ENCODE assay signal across 21 cellular contexts in the genomic region with DNA sequence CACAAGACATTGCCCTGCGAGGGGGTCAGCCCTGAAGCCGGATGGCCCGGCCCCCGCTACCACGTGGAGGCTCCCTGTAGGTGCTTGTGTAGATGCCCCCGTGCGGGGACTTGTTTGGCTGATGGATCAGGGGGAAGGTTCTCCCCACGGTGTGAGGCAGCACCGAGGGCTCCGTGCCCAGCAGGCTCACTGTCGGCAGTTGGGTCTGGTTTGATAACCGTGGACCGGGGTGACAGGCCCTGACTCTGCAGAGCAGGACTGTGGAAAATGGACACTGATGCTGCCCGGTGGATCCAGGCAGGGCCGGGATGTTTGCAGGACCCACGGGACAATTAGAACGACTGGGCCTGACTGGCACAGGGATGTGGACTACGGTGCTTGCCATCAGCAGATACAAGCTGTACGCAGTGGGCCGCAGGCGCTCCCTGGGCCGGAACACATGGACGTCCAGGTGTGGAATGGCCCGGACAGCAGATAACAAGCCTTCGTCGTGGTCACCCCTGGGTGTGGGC. TPM values are rescaled to one million over a fixed set of nuclear protein-coding genes. Genes with fewer than 3 reads are reported as not detected.
A peak's percentile ranks its signal among the peaks of the same experiment; 100 is the strongest.
DNase-seq lines count a peak whose midpoint lies in the region; ATAC-seq and TF ChIP-seq lines count a peak whose summit lies in the region.
"Had no signal": no experiment of that assay in that cellular context is flagged by ENCODE, and none has a peak within 500 bp of the region (broad histone marks: within the 10 kb centered on the region; RNA-seq: fewer than 3 reads in every experiment).

No MANE protein-coding gene starts in this region.

- POLR2A ChIA-PET in naive thymus-derived CD8-positive, alpha-beta T cell (lab: Charles Lee), result interaction anchor here (1.0 to 7.6 kb wide), 3 partner anchors 10 to 18 kb away, joined by 3 to 76 read pairs (median 3); partner anchors contain the start of genes KCNQ1 and TRPM5

- no peaks in the 10 kb centered on the region for H3K27me3 ChIP-seq in heart right ventricle
- peaks cover 4% of the 10 kb centered on the region for H3K27me3 ChIP-seq in smooth muscle cell (ENCODE audit: low read depth)
- H3K27me3 ChIP-seq: brain microvascular endothelial cell, gastrocnemius medialis had no signal

- H3F3A ChIP-seq in smooth muscle cell (ENCODE audit: low read depth), result no peaks in the 10 kb centered on the region

- TF ChIP-seq CTCF in heart right ventricle (IDR thresholded peaks at IDR 0.05) (no peak), smooth muscle cell (IDR thresholded peaks at IDR 0.05; ENCODE audit: borderline replicate concordance, insufficient read depth, poor library complexity, severe bottlenecking) (no peak)

- intact Hi-C loops in activated naive CD4-positive, alpha-beta T cell treated with anti-CD3 and anti-CD28 coated beads for 36 hours (cut with micrococcal nuclease), result no loop called here
- intact Hi-C loops in heart right ventricle (cut with DNase I), result loop anchor here in 4 of 10 donors (2.0 to 5.0 kb wide), 4 partner anchors 43 to 857 kb away; partner anchors contain the start of gene KRTAP5-3 (in 1 of the 4)

- no peak overlapping the region for H3K9ac ChIP-seq in smooth muscle cell (ENCODE audit: low read depth)

- peak overlapping the region in 2 of 10 donors; percentile 9 to 20 for H3K4me3 ChIP-seq in heart right ventricle
- H3K4me3 ChIP-seq in smooth muscle cell, result no peak overlapping the region
- H3K4me3 ChIP-seq: gastrocnemius medialis, thoracic aorta had no signal

- ATAC-seq in heart right ventricle, result peak; percentile 11 to 54 (median 39)
- no peak for ATAC-seq in naive thymus-derived CD8-positive, alpha-beta T cell
- ATAC-seq: gastrocnemius medialis; naive thymus-derived CD4-positive, alpha-beta T cell had no signal

- CTCF ChIA-PET in activated naive CD4-positive, alpha-beta T cell treated with anti-CD3 and anti-CD28 coated beads for 36 hours (lab: Charles Lee), result no interaction called here

- 48 to 63% methylated on average over 26 of the region's 26 CpGs for WGBS in heart right ventricle, 2 donors
- WGBS in smooth muscle cell (ENCODE audit: low lambda C conversion rate), result 91% methylated on average over 26 of the region's 26 CpGs

- no peaks in the 10 kb centered on the region for H3K9me3 ChIP-seq in heart right ventricle
- H3K9me3 ChIP-seq in smooth muscle cell (replicated peaks; ENCODE audit: low read depth), result no peaks in the 10 kb centered on the region
- H3K9me3 ChIP-seq: gastrocnemius medialis, thoracic aorta had no signal

- peak overlapping the region; percentile 30 for H3K27ac Mint-ChIP-seq in activated naive CD4-positive, alpha-beta T cell treated with anti-CD3 and anti-CD28 coated beads, Interleukin-2, amount 50 U/mL, for 24 hours
- no peak overlapping the region for H3K27ac Mint-ChIP-seq in activated naive CD4-positive, alpha-beta T cell treated with anti-CD3 and anti-CD28 coated beads for 36 hours
- H3K27ac Mint-ChIP-seq in naive thymus-derived CD8-positive, alpha-beta T cell, result peak overlapping the region in 6 of 10 donors; percentile 19 to 72 (median 54)
- H3K27ac Mint-ChIP-seq: activated naive CD8-positive, alpha-beta T cell treated with anti-CD3 and anti-CD28 coated beads, Interleukin-2, amount 10 ng/mL, durations not matched to agents 7 days and 5 days; progenitor cell of endocrine pancreas had no signal

- H3K4me2 ChIP-seq in smooth muscle cell, result no peak overlapping the region

- H3K27me3 Mint-ChIP-seq in activated naive CD4-positive, alpha-beta T cell treated with anti-CD3 and anti-CD28 coated beads, Interleukin-2, amount 50 U/mL, for 24 hours, result no peaks in the 10 kb centered on the region
- no peaks in the 10 kb centered on the region for H3K27me3 Mint-ChIP-seq in activated naive CD4-positive, alpha-beta T cell treated with anti-CD3 and anti-CD28 coated beads for 36 hours (ENCODE audit: low read depth)
- peaks cover 0 to 1% (median 0%) of the 10 kb centered on the region in 5 donors for H3K27me3 Mint-ChIP-seq in naive thymus-derived CD8-positive, alpha-beta T cell
- H3K27me3 Mint-ChIP-seq: CD4-positive, alpha-beta T cell had no signal

- no peaks in the 10 kb centered on the region for H3K79me2 ChIP-seq in smooth muscle cell (ENCODE audit: low read depth)

- no peak for DNase-seq in activated naive CD4-positive, alpha-beta T cell treated with anti-CD3 and anti-CD28 coated beads for 36 hours
- DNase-seq in heart right ventricle, result peak in 1 of 2 donors; percentile 52
- no peak for DNase-seq in naive thymus-derived CD8-positive, alpha-beta T cell
- DNase-seq in ureter (ENCODE audit: low spot score), result peak; percentile 34
- DNase-seq in smooth muscle cell (lab: John Stamatoyannopoulos, UW; ENCODE audit: unreplicated experiment), result no peak
- DNase-seq in D341Med (ENCODE audit: low spot score), result no peak
- DNase-seq in activated CD4-positive, alpha-beta T cell treated with anti-CD3 and anti-CD28 coated beads for 4 hours, result no peak
- DNase-seq: activated CD4-positive, alpha-beta T cell treated with anti-CD3 and anti-CD28 coated beads, Interleukin-2, amount 50 U/mL, for 1 hour; activated naive CD8-positive, alpha-beta T cell treated with anti-CD3 and anti-CD28 coated beads, Interleukin-2, amount 10 ng/mL, durations not matched to agents 7 days and 5 days; activated T-cell treated with anti-CD3 and anti-CD28 coated beads, Interleukin-2, amount 50 U/mL, for 1 hour; brain microvascular endothelial cell; CD4-positive, alpha-beta T cell; dermis blood vessel endothelial cell; gastrocnemius medialis; KG1; naive thymus-derived CD4-positive, alpha-beta T cell; NCI-H510A had no signal

- peak overlapping the region; percentile 73 to 95 (median 90) for H3K27ac ChIP-seq in heart right ventricle
- H3K27ac ChIP-seq in smooth muscle cell (ENCODE audit: low read depth), result no peak overlapping the region
- H3K27ac ChIP-seq: brain microvascular endothelial cell, gastrocnemius medialis, thoracic aorta had no signal

- H3K36me3 ChIP-seq in heart right ventricle, result no peaks in the 10 kb centered on the region
- H3K36me3 ChIP-seq in smooth muscle cell (ENCODE audit: low read depth), result no peaks in the 10 kb centered on the region
- H3K36me3 ChIP-seq: brain microvascular endothelial cell, gastrocnemius medialis, thoracic aorta had no signal

- H3K4me1 ChIP-seq in heart right ventricle (peaks cover 15 to 90% (median 53%) of the 10 kb centered on the region in 9 donors), smooth muscle cell (ENCODE audit: low read depth) (no peaks in the 10 kb centered on the region)
- H3K4me1 ChIP-seq: gastrocnemius medialis had no signal

- peaks cover 81% of the 10 kb centered on the region for H3K4me1 Mint-ChIP-seq in activated naive CD4-positive, alpha-beta T cell treated with anti-CD3 and anti-CD28 coated beads, Interleukin-2, amount 50 U/mL, for 24 hours
- peaks cover 63% of the 10 kb centered on the region for H3K4me1 Mint-ChIP-seq in activated naive CD4-positive, alpha-beta T cell treated with anti-CD3 and anti-CD28 coated beads for 36 hours (ENCODE audit: low read depth)
- peaks cover 41 to 85% (median 78%) of the 10 kb centered on the region in 4 donors for H3K4me1 Mint-ChIP-seq in naive thymus-derived CD8-positive, alpha-beta T cell

- no peaks in the 10 kb centered on the region for H4K20me1 ChIP-seq in smooth muscle cell (ENCODE audit: low read depth)

- no peaks in the 10 kb centered on the region for H3K9me3 Mint-ChIP-seq in activated naive CD4-positive, alpha-beta T cell treated with anti-CD3 and anti-CD28 coated beads, Interleukin-2, amount 50 U/mL, for 24 hours
- no peaks in the 10 kb centered on the region for H3K9me3 Mint-ChIP-seq in activated naive CD4-positive, alpha-beta T cell treated with anti-CD3 and anti-CD28 coated beads for 36 hours
- no peaks in the 10 kb centered on the region for H3K9me3 Mint-ChIP-seq in naive thymus-derived CD8-positive, alpha-beta T cell
- H3K9me3 Mint-ChIP-seq: activated naive CD8-positive, alpha-beta T cell treated with anti-CD3 and anti-CD28 coated beads, Interleukin-2, amount 10 ng/mL, durations not matched to agents 7 days and 5 days; CD4-positive, alpha-beta T cell; naive thymus-derived CD4-positive, alpha-beta T cell had no signal

- no peaks in the 10 kb centered on the region for H3K36me3 Mint-ChIP-seq in activated naive CD4-positive, alpha-beta T cell treated with anti-CD3 and anti-CD28 coated beads, Interleukin-2, amount 50 U/mL, for 24 hours
- no peaks in the 10 kb centered on the region for H3K36me3 Mint-ChIP-seq in activated naive CD4-positive, alpha-beta T cell treated with anti-CD3 and anti-CD28 coated beads for 36 hours (ENCODE audit: low read depth)
- no peaks in the 10 kb centered on the region for H3K36me3 Mint-ChIP-seq in naive thymus-derived CD8-positive, alpha-beta T cell
- H3K36me3 Mint-ChIP-seq: activated naive CD8-positive, alpha-beta T cell treated with anti-CD3 and anti-CD28 coated beads, Interleukin-2, amount 10 ng/mL, durations not matched to agents 7 days and 5 days; naive thymus-derived CD4-positive, alpha-beta T cell had no signal

- no peak overlapping the region for H2AFZ ChIP-seq in smooth muscle cell (ENCODE audit: low read depth)

- H3K4me3 Mint-ChIP-seq in activated naive CD4-positive, alpha-beta T cell treated with anti-CD3 and anti-CD28 coated beads, Interleukin-2, amount 50 U/mL, for 24 hours, result no peak overlapping the region
- no peak overlapping the region for H3K4me3 Mint-ChIP-seq in activated naive CD4-positive, alpha-beta T cell treated with anti-CD3 and anti-CD28 coated beads for 36 hours
- H3K4me3 Mint-ChIP-seq in naive thymus-derived CD8-positive, alpha-beta T cell, result peak overlapping the region in 5 of 10 donors; percentile 34 to 68 (median 55)
- H3K4me3 Mint-ChIP-seq: activated naive CD8-positive, alpha-beta T cell treated with anti-CD3 and anti-CD28 coated beads, Interleukin-2, amount 10 ng/mL, durations not matched to agents 7 days and 5 days; CD4-positive, alpha-beta T cell had no signal

RNA-seq across cellular contexts. Expression of gene KCNQ1, which starts 19.0 kb away (rescaled TPM):
- 10 to 100 TPM; 10.6 to 10.8 TPM for total RNA-seq in activated naive CD4-positive, alpha-beta T cell treated with anti-CD3 and anti-CD28 coated beads for 36 hours
- total RNA-seq in heart right ventricle, result 10 to 100 TPM; 28.9 to 48.2 (median 36.4) TPM
- polyA plus RNA-seq in heart right ventricle, result 10 to 100 TPM; 19.9 to 27.6 TPM
- total RNA-seq in naive thymus-derived CD8-positive, alpha-beta T cell, result 10 to 100 TPM; 23.5 to 25.1 TPM
- polyA plus RNA-seq in naive thymus-derived CD8-positive, alpha-beta T cell, result 10 to 100 TPM in 2 of 3 donors, 1 to 10 TPM in 1; 8.7 to 22.9 (median 10.4) TPM
- 63.0 TPM for total RNA-seq in ureter
- total RNA-seq in smooth muscle cell, result 0.45 and 2.3 TPM in 2 replicates
- 1.3 and 2.8 TPM in 2 replicates for polyA plus RNA-seq in smooth muscle cell
- total RNA-seq: lung microvascular endothelial cell had no signal

RNA-seq across cellular contexts. Expression of gene TRPM5, which starts 19.5 kb away (rescaled TPM):
- total RNA-seq in activated naive CD4-positive, alpha-beta T cell treated with anti-CD3 and anti-CD28 coated beads for 36 hours, result not detected
- not detected for total RNA-seq in heart right ventricle
- polyA plus RNA-seq in heart right ventricle, result not detected
- under 1 TPM; 0.60 to 0.69 TPM for total RNA-seq in naive thymus-derived CD8-positive, alpha-beta T cell
- not detected for polyA plus RNA-seq in naive thymus-derived CD8-positive, alpha-beta T cell
- total RNA-seq in ureter, result 0.60 TPM
- not detected in 2 replicates for total RNA-seq in smooth muscle cell
- polyA plus RNA-seq in smooth muscle cell, result 0.06 TPM in 1 of 2 replicates, not detected in the other
- total RNA-seq: activated naive CD8-positive, alpha-beta T cell treated with anti-CD3 and anti-CD28 coated beads, Interleukin-2, amount 10 ng/mL, durations not matched to agents 7 days and 5 days; dermis blood vessel endothelial cell; gastrocnemius medialis; lung microvascular endothelial cell; thoracic aorta had no signal

Comparison
In these comparisons a context has a peak if more than half of its experiments do, and no peak if none do; other contexts are left out.
1. ATAC-seq: peak in heart right ventricle (8 of 8); none in naive thymus-derived CD8-positive, alpha-beta T cell (0 of 2).